In genomic region chr2:148645925-148646559, GRCh38 we compare ENCODE assay signal across 8 cellular contexts. TPM values are rescaled to one million over a fixed set of nuclear protein-coding genes. Genes with fewer than 3 reads are reported as not detected.
DNase-seq lines count a peak whose midpoint lies in the region; ATAC-seq and TF ChIP-seq lines count a peak whose summit lies in the region.

No MANE protein-coding gene starts in this region.

- DNase-seq in AG08396 (ENCODE audit: low spot score) (peak; percentile 80), NCI-H2227 (lab: John Stamatoyannopoulos, UW; ENCODE audit: unreplicated experiment) (peak; percentile 88), dermis microvascular lymphatic vessel endothelial cell (ENCODE audit: low read depth in 2 of 2) (peak; percentile 60 to 90), lower lobe of right lung (no peak)
- DNase-seq in activated CD4-positive, alpha-beta T cell treated with anti-CD3 and anti-CD28 coated beads for 24 hours (ENCODE audit: low read depth in 2 of 2): peak; percentile 19 to 41
- peak; percentile 32 for DNase-seq in stimulated activated CD8-positive, alpha-beta memory T cell treated with anti-CD3 and anti-CD28 coated beads, Interleukin-12 subunit alpha, Interleukin-12 subunit beta, amount 100 ng/mL, for 1 hour (ENCODE audit: low read depth)

- H3K27ac ChIP-seq in lower lobe of right lung: peak overlapping the region; percentile 99

- no peaks in the 10 kb centered on the region for H3K27me3 ChIP-seq in lower lobe of right lung (ENCODE audit: low read depth)

- H3K36me3 ChIP-seq in lower lobe of right lung: no peaks in the 10 kb centered on the region

- peak overlapping the region; percentile 93 for H3K4me3 ChIP-seq in lower lobe of right lung

- H3K9me3 ChIP-seq in lower lobe of right lung: no peaks in the 10 kb centered on the region

- H3K4me1 ChIP-seq in lower lobe of right lung: peaks cover 53% of the 10 kb centered on the region

- intact Hi-C loops in lower lobe of right lung (cut with DNase I): no loop called here

- no peak for TF ChIP-seq CTCF in lower lobe of right lung (IDR thresholded peaks at IDR 0.05)

- ATAC-seq in GM18867 (IDR thresholded peaks at IDR 0.05; ENCODE audit: unreplicated experiment): peak; percentile 49
- ATAC-seq in HG03108 (IDR thresholded peaks at IDR 0.05; ENCODE audit: unreplicated experiment): peak; percentile 38
- peak; percentile 53 to 57 for ATAC-seq in lower lobe of right lung

RNA-seq across cellular contexts. Expression of gene EPC2, which starts 1.5 kb away (rescaled TPM):
- total RNA-seq in dermis microvascular lymphatic vessel endothelial cell (13.6 and 19.7 TPM in 2 replicates), lower lobe of right lung (36.8 TPM)
